In genomic region chr16:3142327-3142726, GRCh38 we compare ENCODE assay signal across 24 cellular contexts. TPM values are rescaled to one million over a fixed set of nuclear protein-coding genes. Genes with fewer than 3 reads are reported as not detected.
A peak's percentile ranks its signal among the peaks of the same experiment; 100 is the strongest.
DNase-seq lines count a peak whose midpoint lies in the region; ATAC-seq, FAIRE-seq and TF ChIP-seq lines count a peak whose summit lies in the region.
"Had no signal": no experiment of that assay in that cellular context is flagged by ENCODE, and none has a peak within 500 bp of the region (broad histone marks: within the 10 kb centered on the region; RNA-seq: fewer than 3 reads in every experiment).

No MANE protein-coding gene starts in this region.

- in situ Hi-C loops in gastrocnemius medialis (cut with MboI; ENCODE audit: low sequenced_read_pairs in 4 of 4): no loop called here

- no peak for ATAC-seq in gastrocnemius medialis
- ATAC-seq: A549; CD8-positive, alpha-beta T cell; GM12878 had no signal

- POLR2A ChIA-PET in HEK293 (lab: Yijun Ruan, JAX) (interaction anchor here (1.0 kb wide), 1 partner anchor 13 kb away, joined by 4 read pairs; no protein-coding TSS in a partner anchor), HEK293T (lab: Yijun Ruan, JAX) (interaction anchor here (1.0 kb wide), 1 partner anchor 30 kb away, joined by 4 read pairs; the partner anchor contains the start of gene ZNF205)

- H3K36me3 Mint-ChIP-seq in endothelial cell (ENCODE audit: low read depth, unreplicated experiment): peaks cover 17% of the 10 kb centered on the region

- H3K9me3 ChIP-seq in HEK293 (ENCODE audit: control insufficient read depth, insufficient read depth, low read depth, low read length) (no peaks in the 10 kb centered on the region), kidney (ENCODE audit: control insufficient read depth in 1 of 2, low read length in 2 of 2) (no peaks in the 10 kb centered on the region), gastrocnemius medialis (no peaks in the 10 kb centered on the region)
- H3K9me3 ChIP-seq: A549, HAP-1 had no signal

- H3K27ac Mint-ChIP-seq in endothelial cell (ENCODE audit: unreplicated experiment): peak overlapping the region; percentile 81
- H3K27ac Mint-ChIP-seq: CD8-positive, alpha-beta T cell had no signal

- no peak overlapping the region for H3K27ac ChIP-seq in HEK293 (ENCODE audit: extremely low read depth, low read depth, low read length)
- H3K27ac ChIP-seq in kidney (ENCODE audit: low read depth in 2 of 2, low read length in 2 of 2): no peak overlapping the region
- peak overlapping the region; percentile 92 to 98 (median 94) for H3K27ac ChIP-seq in gastrocnemius medialis
- H3K27ac ChIP-seq: A549 had no signal

- H3K27me3 Mint-ChIP-seq in endothelial cell (ENCODE audit: unreplicated experiment): peaks cover 14% of the 10 kb centered on the region

- no peak for TF ChIP-seq POLR2A in gastrocnemius medialis (IDR thresholded peaks at IDR 0.05)

- H3K36me3 ChIP-seq in HEK293 (ENCODE audit: control insufficient read depth in 2 of 2, insufficient read depth in 1 of 2, low read length in 2 of 2) (peaks cover 0 to 42% of the 10 kb centered on the region in 2 experiments; a peak in 1 of 3 replicates), kidney (ENCODE audit: control insufficient read depth in 1 of 2, insufficient read depth in 2 of 2, low read length in 2 of 2) (peaks cover 0 to 7% of the 10 kb centered on the region in 2 donors), gastrocnemius medialis (peaks cover 0 to 23% of the 10 kb centered on the region in 2 donors)

- DNase-seq in endothelial cell (ENCODE audit: low spot score): no peak
- DNase-seq in kidney: peak; percentile 68
- no peak for DNase-seq in gastrocnemius medialis
- DNase-seq in KG1 (lab: John Stamatoyannopoulos, UW): no peak
- no peak for DNase-seq in HEK293T (ENCODE audit: extremely low spot score)
- no peak for DNase-seq in hepatic stellate cell (ENCODE audit: low spot score)
- DNase-seq in OCI-M2 (lab: John Stamatoyannopoulos, UW; ENCODE audit: unreplicated experiment): no peak
- DNase-seq: Calu3; CD8-positive, alpha-beta T cell; GF-D8; NCI-H1105 treated with DMSO at 0.1 percent for 48 hours; NCI-H1694; NCI-H2081 treated with DMSO at 0.1 percent for 48 hours; NCI-H510A; NCI-H748 treated with DMSO at 0.1 percent for 48 hours; OCI-M1; SIG-M5 had no signal

- peaks cover 2% of the 10 kb centered on the region for H3K4me1 Mint-ChIP-seq in endothelial cell (ENCODE audit: unreplicated experiment)

- H3K4me3 ChIP-seq in HEK293 (ENCODE audit: low read depth, low read length) (no peak overlapping the region), kidney (ENCODE audit: low read length in 2 of 2) (no peak overlapping the region), gastrocnemius medialis (peak overlapping the region; percentile 24 to 46 (median 40))
- H3K4me3 ChIP-seq: A549, GM12878, HAP-1 had no signal

- no peaks in the 10 kb centered on the region for H3K27me3 ChIP-seq in gastrocnemius medialis

- no peak for FAIRE-seq in kidney (lab: Jason Lieb, UNC)
- FAIRE-seq: A549, GM12878, GM19239 had no signal

- H3K4me1 ChIP-seq in HEK293 (ENCODE audit: control insufficient read depth, insufficient read depth, low read length) (no peaks in the 10 kb centered on the region), kidney (ENCODE audit: control insufficient read depth in 1 of 2, insufficient read depth in 1 of 2, low read depth in 1 of 2, low read length in 2 of 2) (peaks cover 0 to 3% of the 10 kb centered on the region in 2 donors), gastrocnemius medialis (peaks cover 30 to 67% of the 10 kb centered on the region in 2 donors)
- H3K4me1 ChIP-seq: A549, HAP-1 had no signal

- H3K9me3 Mint-ChIP-seq in endothelial cell (ENCODE audit: unreplicated experiment): no peaks in the 10 kb centered on the region
- H3K9me3 Mint-ChIP-seq: CD8-positive, alpha-beta T cell had no signal

- peak overlapping the region; percentile 78 for H3K4me3 Mint-ChIP-seq in endothelial cell (ENCODE audit: unreplicated experiment)
- H3K4me3 Mint-ChIP-seq: CD8-positive, alpha-beta T cell had no signal

- CTCF ChIA-PET in HEK293 (lab: Yijun Ruan, JAX) (interaction anchor here (1.2 kb wide), 1 partner anchor 13 kb away, joined by 3 read pairs; no protein-coding TSS in a partner anchor), HEK293T (lab: Yijun Ruan, JAX) (no interaction called here)

- intact Hi-C loops in kidney (cut with DNase I) (no loop called here), gastrocnemius medialis (cut with DNase I; ENCODE audit: low total_unique reads) (loop anchor here (5.0 to 10.0 kb wide), 2 partner anchors 258 to 1530 kb away; partner anchors contain the start of genes CRAMP1, FLYWCH2 and IFT140)

- no peak overlapping the region for H3K9ac ChIP-seq in kidney (ENCODE audit: low read length in 2 of 2)

- TF ChIP-seq CTCF in HEK293 (tag by site-specific recombination; IDR thresholded peaks at IDR 0.05) (no peak), endothelial cell (IDR thresholded peaks at IDR 0.05; ENCODE audit: unreplicated experiment) (no peak), kidney (IDR thresholded peaks at IDR 0.05; ENCODE audit: borderline replicate concordance, extremely low read depth, insufficient read depth) (no peak), gastrocnemius medialis (IDR thresholded peaks at IDR 0.05 in 4 of 5, conservative IDR thresholded peaks at IDR 0.05 in 1 of 5) (no peak)

TF ChIP-seq in HEK293, 187 proteins besides CTCF, POLR2A, EP300 and RAD21:
- TF ChIP-seq ZBTB6 (tag by site-specific recombination; IDR thresholded peaks at IDR 0.05): peak; percentile 89; the same call in 1 of the 2 replicates
- TF ChIP-seq ZNF391 (tag by site-specific recombination; IDR thresholded peaks at IDR 0.05; ENCODE audit: borderline replicate concordance, low read depth): no peak

TF ChIP-seq in HEK293T, 16 proteins besides CTCF, POLR2A, EP300 and RAD21:
- TF ChIP-seq NFRKB (IDR thresholded peaks at IDR 0.05): no peak

RNA-seq across cellular contexts. Expression of gene ZNF213, which starts 7.5 kb away (rescaled TPM):
- 10.1 TPM for total RNA-seq in endothelial cell (ENCODE audit: unreplicated experiment)
- 12.5 TPM for total RNA-seq in kidney
- 5.6 TPM for polyA plus RNA-seq in kidney (ENCODE audit: insufficient read depth, low read depth, low replicate concordance)
- 10 to 100 TPM in 3 of 4 donors, 1 to 10 TPM in 1; 8.9 to 18.6 (median 14.5) TPM for total RNA-seq in gastrocnemius medialis

RNA-seq across cellular contexts. Expression of gene ZNF205, which starts 29.9 kb away (rescaled TPM):
- 22.8 TPM for total RNA-seq in endothelial cell (ENCODE audit: unreplicated experiment)
- total RNA-seq in kidney: 12.7 TPM
- 14.1 TPM for polyA plus RNA-seq in kidney (ENCODE audit: insufficient read depth, low read depth, low replicate concordance)
- total RNA-seq in gastrocnemius medialis: 10 to 100 TPM in 1 of 4 donors, 1 to 10 TPM in 3; 4.8 to 10.8 (median 6.1) TPM
- total RNA-seq: CD8-positive, alpha-beta T cell had no signal

RNA-seq across cellular contexts. Expression of gene ZSCAN10, which starts 43.2 kb away (rescaled TPM):
- total RNA-seq in endothelial cell (ENCODE audit: unreplicated experiment) (50.7 TPM), kidney (not detected), gastrocnemius medialis (not detected)
- polyA plus RNA-seq in kidney (ENCODE audit: insufficient read depth, low read depth, low replicate concordance): not detected
- total RNA-seq: Calu3, RPMI7951 had no signal
- polyA plus RNA-seq: BJ had no signal

RNA-seq across cellular contexts. Expression of gene OR1F1, which starts 45.7 kb away (rescaled TPM):
- not detected for total RNA-seq in endothelial cell (ENCODE audit: unreplicated experiment)
- total RNA-seq in kidney: not detected
- polyA plus RNA-seq in kidney (ENCODE audit: insufficient read depth, low read depth, low replicate concordance): not detected
- total RNA-seq in gastrocnemius medialis: not detected
- total RNA-seq: CD8-positive, alpha-beta T cell; GM12878 had no signal

Comparison
In these comparisons a context has a peak if more than half of its experiments do, and no peak if none do; other contexts are left out.
1. H3K27ac ChIP-seq: peak in gastrocnemius medialis (4 of 4); none in HEK293 (single experiment) and kidney (0 of 2).
2. H3K4me3 ChIP-seq: peak in gastrocnemius medialis (4 of 4); none in HEK293 (single experiment) and kidney (0 of 2).
3. RNA of gene ZSCAN10, which starts 43.2 kb away (total RNA-seq): 50.7 TPM in endothelial cell (single experiment); not detected in kidney (single experiment) and not detected in gastrocnemius medialis; every median in the first group is over 10 times any median in the second.